ENCODE assay signal across 19 cellular contexts in the genomic region with DNA sequence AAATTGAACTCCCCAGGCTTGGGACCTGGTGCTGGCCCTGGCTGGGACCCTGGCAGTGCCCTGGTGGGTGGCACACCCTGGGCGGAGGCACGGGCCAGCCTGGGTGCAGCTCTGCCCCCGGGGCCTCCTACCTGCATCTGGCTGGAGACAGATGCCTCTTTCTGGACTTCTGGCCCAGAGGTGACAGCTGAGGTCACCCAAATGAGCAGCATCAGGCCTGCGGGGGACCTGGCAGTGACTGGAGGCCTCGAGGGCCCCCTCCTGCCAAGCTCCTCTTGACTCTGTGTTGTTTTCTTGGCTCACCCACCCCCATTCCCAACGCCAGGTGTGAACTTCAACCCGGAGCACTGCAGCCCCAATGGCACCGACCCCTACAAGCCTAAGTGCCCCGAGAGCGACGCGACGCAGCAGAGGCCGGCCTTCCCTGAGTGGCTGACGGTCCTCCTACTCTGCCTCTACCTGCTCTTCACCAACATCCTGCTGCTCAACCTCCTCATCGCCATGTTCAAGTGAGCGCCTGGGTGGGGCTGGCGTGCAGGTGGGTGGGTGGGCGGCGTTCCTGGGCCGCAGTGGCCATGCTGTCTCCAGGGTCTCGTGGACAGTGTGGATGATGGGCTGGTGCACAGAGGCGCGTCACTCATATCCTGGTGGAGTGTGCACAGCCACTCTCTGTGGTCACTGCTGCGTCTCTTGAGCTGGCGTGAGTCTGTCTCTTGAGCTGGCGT. TPM values are rescaled to one million over a fixed set of nuclear protein-coding genes. Genes with fewer than 3 reads are reported as not detected.
DNase-seq lines count a peak whose midpoint lies in the region; TF ChIP-seq lines count a peak whose summit lies in the region.
"Had no signal": no experiment of that assay in that cellular context is flagged by ENCODE, and none has a peak within 500 bp of the region (broad histone marks: within the 10 kb centered on the region; RNA-seq: fewer than 3 reads in every experiment).

No MANE protein-coding gene starts in this region.

- no peak overlapping the region for H3K4me2 ChIP-seq in neuronal stem cell (ENCODE audit: insufficient read depth, low read length, poor library complexity, severe bottlenecking)

- H3K27ac ChIP-seq in endodermal cell (ENCODE audit: low read depth, low read length) (no peak overlapping the region), neuronal stem cell (replicated peaks; ENCODE audit: low read length) (no peak overlapping the region)
- H3K27ac ChIP-seq: Peyer's patch had no signal

- no peak overlapping the region for H2BK5ac ChIP-seq in neuronal stem cell (ENCODE audit: low read length)

- H3K9ac ChIP-seq in endodermal cell (ENCODE audit: extremely low read depth, low read length, poor library complexity, severe bottlenecking) (no peak overlapping the region), neuronal stem cell (ENCODE audit: low read depth, low read length, poor library complexity) (no peak overlapping the region)

- peaks cover 5% of the 10 kb centered on the region for H3K9me3 ChIP-seq in endodermal cell (ENCODE audit: control insufficient read depth, low read length)
- H3K9me3 ChIP-seq in neuronal stem cell (replicated peaks in 1 of 2; ENCODE audit: control insufficient read depth in 2 of 2, insufficient read depth in 1 of 2, low read depth in 1 of 2, low read length in 2 of 2) = peaks cover 0 to 13% of the 10 kb centered on the region in 2 donors
- H3K9me3 ChIP-seq: Peyer's patch had no signal

- H3K27me3 ChIP-seq in endodermal cell (ENCODE audit: control insufficient read depth, insufficient read depth, low read length, poor library complexity, severe bottlenecking) (no peaks in the 10 kb centered on the region), neuronal stem cell (ENCODE audit: control insufficient read depth in 3 of 3, insufficient read depth in 3 of 3, low read depth in 1 of 3, low read length in 3 of 3) (peaks cover 0 to 10% (median 0%) of the 10 kb centered on the region in 3 experiments)
- H3K27me3 ChIP-seq: Peyer's patch had no signal

- H3K4me3 ChIP-seq in endodermal cell (ENCODE audit: low read length) = no peak overlapping the region
- H3K4me3 ChIP-seq in neuronal stem cell (ENCODE audit: low read length in 2 of 2) = no peak overlapping the region
- H3K4me3 ChIP-seq: Peyer's patch had no signal

- 94 to 95% methylated on average over 21 to 27 of the region's 27 CpGs for WGBS in endodermal cell (ENCODE audit: insufficient coverage in 1 of 2, insufficient read length in 1 of 2), 2 experiments
- WGBS in neuronal stem cell (ENCODE audit: extremely low coverage in 2 of 2, insufficient read length in 2 of 2, insufficient replicate concordance in 1 of 2), 2 donors = no CpG with 5 or more reads among the region's 27 CpGs

- H3K27me3 Mint-ChIP-seq in activated naive CD4-positive, alpha-beta T cell treated with anti-CD3 and anti-CD28 coated beads, Interleukin-2, amount 10 ng/mL, durations not matched to agents 7 days and 5 days = no peaks in the 10 kb centered on the region
- H3K27me3 Mint-ChIP-seq in endodermal cell (ENCODE audit: insufficient read depth) (peaks cover 3% of the 10 kb centered on the region), type B pancreatic cell (peaks cover 21% of the 10 kb centered on the region)
- H3K27me3 Mint-ChIP-seq: IgD-negative memory B cell had no signal

- no peak overlapping the region for H2AFZ ChIP-seq in neuronal stem cell (ENCODE audit: low read length)

- no peak overlapping the region for H2BK15ac ChIP-seq in neuronal stem cell (ENCODE audit: low read length)

- H3K9me3 Mint-ChIP-seq in activated naive CD4-positive, alpha-beta T cell treated with anti-CD3 and anti-CD28 coated beads, Interleukin-2, amount 10 ng/mL, durations not matched to agents 7 days and 5 days = peaks cover 4% of the 10 kb centered on the region
- H3K9me3 Mint-ChIP-seq in endodermal cell (peaks cover 8% of the 10 kb centered on the region), type B pancreatic cell (peaks cover 5% of the 10 kb centered on the region)

- H3K4me3 Mint-ChIP-seq in activated naive CD4-positive, alpha-beta T cell treated with anti-CD3 and anti-CD28 coated beads, Interleukin-2, amount 10 ng/mL, durations not matched to agents 7 days and 5 days = no peak overlapping the region
- H3K4me3 Mint-ChIP-seq in endodermal cell = no peak overlapping the region
- no peak overlapping the region for H3K4me3 Mint-ChIP-seq in type B pancreatic cell
- H3K4me3 Mint-ChIP-seq: CD14-positive monocyte, IgD-negative memory B cell had no signal

- H2AK5ac ChIP-seq in neuronal stem cell (ENCODE audit: low read depth, low read length) = no peak overlapping the region

- peaks cover 46% of the 10 kb centered on the region for H3K36me3 Mint-ChIP-seq in activated naive CD4-positive, alpha-beta T cell treated with anti-CD3 and anti-CD28 coated beads, Interleukin-2, amount 10 ng/mL, durations not matched to agents 7 days and 5 days
- H3K36me3 Mint-ChIP-seq in endodermal cell (ENCODE audit: low read depth) (no peaks in the 10 kb centered on the region), type B pancreatic cell (no peaks in the 10 kb centered on the region)
- H3K36me3 Mint-ChIP-seq: IgD-negative memory B cell had no signal

- peak overlapping the region; percentile 71 for H3K18ac ChIP-seq in neuronal stem cell (ENCODE audit: low read length)

- DNase-seq in activated naive CD4-positive, alpha-beta T cell treated with anti-CD3 and anti-CD28 coated beads, Interleukin-2, amount 10 ng/mL, durations not matched to agents 7 days and 5 days = no peak
- no peak for DNase-seq in activated naive CD4-positive, alpha-beta T cell treated with anti-CD3 and anti-CD28 coated beads, Interleukin-2, amount 50 U/mL, for 16 hours
- DNase-seq in endodermal cell (peak; percentile 20), neuronal stem cell (ENCODE audit: low spot score) (no peak), type B pancreatic cell (ENCODE audit: extremely low spot score, unreplicated experiment) (peak; percentile 62), DMS53 treated with DMSO at 0.1 percent for 48 hours (lab: John Stamatoyannopoulos, UW; ENCODE audit: unreplicated experiment) (no peak), NCI-H2196 (lab: John Stamatoyannopoulos, UW; ENCODE audit: unreplicated experiment) (no peak)
- DNase-seq in activated CD4-positive, alpha-beta T cell treated with anti-CD3 and anti-CD28 coated beads for 4 hours = no peak
- DNase-seq: DMS153, EL, Kasumi-1, MM.1S, NCI-H1092 treated with DMSO at 0.1 percent for 48 hours, NCI-H2227 treated with DMSO at 0.1 percent for 48 hours, NCI-H524 treated with DMSO at 0.1 percent for 48 hours, SHP77 had no signal

- CTCF ChIA-PET in activated naive CD4-positive, alpha-beta T cell treated with anti-CD3 and anti-CD28 coated beads, Interleukin-2, amount 10 ng/mL, durations not matched to agents 7 days and 5 days (lab: Charles Lee) = no interaction called here

- peak overlapping the region; percentile 17 for H4K8ac ChIP-seq in neuronal stem cell (ENCODE audit: low read depth, low read length)

- H3K4me1 Mint-ChIP-seq in activated naive CD4-positive, alpha-beta T cell treated with anti-CD3 and anti-CD28 coated beads, Interleukin-2, amount 10 ng/mL, durations not matched to agents 7 days and 5 days = no peaks in the 10 kb centered on the region
- H3K4me1 Mint-ChIP-seq in endodermal cell (peaks cover 3% of the 10 kb centered on the region), type B pancreatic cell (ENCODE audit: unreplicated experiment) (no peaks in the 10 kb centered on the region)
- H3K4me1 Mint-ChIP-seq: CD14-positive monocyte had no signal

- H3K14ac ChIP-seq in neuronal stem cell (ENCODE audit: low read length) = no peak overlapping the region

- peak overlapping the region; percentile 34 for H3K23ac ChIP-seq in neuronal stem cell (ENCODE audit: low read depth, low read length, poor library complexity)

- no peaks in the 10 kb centered on the region for H3K79me1 ChIP-seq in neuronal stem cell (ENCODE audit: low read depth, low read length)

- H3K36me3 ChIP-seq in endodermal cell (ENCODE audit: control insufficient read depth, insufficient read depth, low read length) = no peaks in the 10 kb centered on the region
- no peaks in the 10 kb centered on the region for H3K36me3 ChIP-seq in neuronal stem cell (replicated peaks in 1 of 2; ENCODE audit: control insufficient read depth in 2 of 2, insufficient read depth in 2 of 2, low read length in 2 of 2)
- H3K36me3 ChIP-seq: Peyer's patch had no signal

- H3K27ac Mint-ChIP-seq in activated naive CD4-positive, alpha-beta T cell treated with anti-CD3 and anti-CD28 coated beads, Interleukin-2, amount 10 ng/mL, durations not matched to agents 7 days and 5 days = peak overlapping the region; percentile 42
- no peak overlapping the region for H3K27ac Mint-ChIP-seq in endodermal cell
- no peak overlapping the region for H3K27ac Mint-ChIP-seq in type B pancreatic cell
- H3K27ac Mint-ChIP-seq: IgD-negative memory B cell had no signal

- peak overlapping the region; percentile 17 for H2BK120ac ChIP-seq in neuronal stem cell (ENCODE audit: low read depth, low read length)

- H4K91ac ChIP-seq in neuronal stem cell (ENCODE audit: low read depth, low read length, poor library complexity) = no peak overlapping the region

- no peak overlapping the region for H3K4ac ChIP-seq in neuronal stem cell (ENCODE audit: low read length)

- H3K4me1 ChIP-seq in endodermal cell (ENCODE audit: control insufficient read depth, insufficient read depth, low read length) (no peaks in the 10 kb centered on the region), neuronal stem cell (ENCODE audit: control insufficient read depth in 2 of 2, insufficient read depth in 1 of 2, low read depth in 1 of 2, low read length in 2 of 2) (no peaks in the 10 kb centered on the region)
- H3K4me1 ChIP-seq: Peyer's patch had no signal

- no peak overlapping the region for H2BK12ac ChIP-seq in neuronal stem cell (ENCODE audit: low read length)

- TF ChIP-seq CTCF in endodermal cell (conservative IDR thresholded peaks at IDR 0.05) = no peak
- TF ChIP-seq CTCF in type B pancreatic cell (conservative IDR thresholded peaks at IDR 0.05) = no peak

RNA-seq across cellular contexts. Expression of gene LRRC3, which starts 41.6 kb away (rescaled TPM):
- total RNA-seq in endodermal cell (10 to 100 TPM; 14.1 to 16.5 TPM), type B pancreatic cell (ENCODE audit: low replicate concordance) (6.4 and 8.7 TPM in 2 replicates)
- polyA plus RNA-seq in endodermal cell (2013, experiment 1 of 2) = 13.7 TPM
- polyA plus RNA-seq in endodermal cell (2013, experiment 2 of 2) = 14.0 TPM
- polyA plus RNA-seq in neuronal stem cell (2013, experiment 1 of 2) = 4.0 TPM
- 3.9 TPM for polyA plus RNA-seq in neuronal stem cell (2013, experiment 2 of 2)

Comparison
In these comparisons a context has a peak if more than half of its experiments do, and no peak if none do; other contexts are left out.
1. DNase-seq: peak in endodermal cell (single experiment) and type B pancreatic cell (single experiment); none in activated naive CD4-positive, alpha-beta T cell treated with anti-CD3 and anti-CD28 coated beads, Interleukin-2, amount 10 ng/mL, durations not matched to agents 7 days and 5 days (single experiment), activated naive CD4-positive, alpha-beta T cell treated with anti-CD3 and anti-CD28 coated beads, Interleukin-2, amount 50 U/mL, for 16 hours (single experiment), neuronal stem cell (single experiment), DMS53 treated with DMSO at 0.1 percent for 48 hours (single experiment), NCI-H2196 (single experiment) and activated CD4-positive, alpha-beta T cell treated with anti-CD3 and anti-CD28 coated beads for 4 hours (0 of 2).